ENCODE assay signal across 15 cellular contexts in the genomic region with DNA sequence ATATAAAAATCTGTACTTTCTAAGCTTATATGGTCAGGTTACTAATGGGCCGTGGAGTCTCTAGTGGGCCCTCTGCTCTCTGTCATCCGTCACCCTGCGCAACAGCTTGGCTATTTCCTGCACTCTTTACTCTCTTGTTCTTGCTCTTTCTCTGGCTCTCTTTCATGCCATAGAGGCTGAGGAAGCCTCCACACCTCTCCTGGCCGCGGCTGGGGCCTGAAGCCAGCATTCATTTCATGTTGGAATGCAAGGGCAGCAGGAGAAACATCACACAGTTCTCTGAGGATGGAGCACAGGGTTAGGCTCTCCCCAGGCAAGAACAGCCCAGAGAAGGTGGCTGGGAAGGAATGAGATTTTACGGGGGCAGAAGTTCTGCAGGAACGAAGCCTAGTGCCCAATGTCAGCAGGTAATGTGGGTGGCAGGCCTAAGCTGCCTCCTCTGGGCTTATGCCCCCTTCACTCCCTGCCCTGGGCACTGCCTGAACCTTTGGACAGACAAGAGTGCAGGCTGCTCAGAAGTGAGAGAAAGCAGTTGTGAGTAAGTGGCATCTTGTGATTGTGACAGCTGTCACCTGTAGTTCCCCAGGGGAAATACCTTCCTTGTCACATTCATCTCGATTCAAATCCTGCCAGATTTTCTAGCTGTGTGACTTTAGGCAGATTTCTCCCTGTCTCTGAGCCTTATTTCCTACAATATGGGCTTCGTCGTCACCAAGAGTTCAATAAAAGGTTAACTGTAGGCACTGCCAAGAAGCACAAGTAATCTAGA. TPM values are rescaled to one million over a fixed set of nuclear protein-coding genes. Genes with fewer than 3 reads are reported as not detected.
DNase-seq lines count a peak whose midpoint lies in the region; ATAC-seq lines count a peak whose summit lies in the region.
"Had no signal": no experiment of that assay in that cellular context is flagged by ENCODE, and none has a peak within 500 bp of the region (broad histone marks: within the 10 kb centered on the region; RNA-seq: fewer than 3 reads in every experiment).

No MANE protein-coding gene starts in this region.

- DNase-seq in activated naive CD4-positive, alpha-beta T cell treated with anti-CD3 and anti-CD28 coated beads for 36 hours = peak; percentile 62
- DNase-seq in activated naive CD4-positive, alpha-beta T cell treated with anti-CD3 and anti-CD28 coated beads, Interleukin-2, amount 50 U/mL, for 16 hours = no peak
- peak; percentile 25 for DNase-seq in NCI-H2171 (lab: John Stamatoyannopoulos, UW)
- peak; percentile 64 for DNase-seq in islet precursor cell
- DNase-seq in stimulated activated naive CD8-positive, alpha-beta T cell treated with anti-CD3 and anti-CD28 coated beads, Interleukin-15, Interleukin-2, amounts not matched to agents 100 U/mL and 50 U/mL, for 24 hours = no peak
- DNase-seq in NCI-H82 (lab: John Stamatoyannopoulos, UW) = no peak
- no peak for DNase-seq in medulla oblongata (ENCODE audit: extremely low spot score)
- DNase-seq in posterior cingulate gyrus = no peak
- DNase-seq: caudate nucleus; CD4-positive, alpha-beta T cell; HFFc6; midbrain; NCI-H1694; retina; SW 1271 had no signal

- no peak overlapping the region for H3K4me3 Mint-ChIP-seq in activated naive CD4-positive, alpha-beta T cell treated with anti-CD3 and anti-CD28 coated beads for 36 hours
- H3K4me3 Mint-ChIP-seq: CD4-positive, alpha-beta T cell; HFFc6 had no signal

- CTCF ChIA-PET in activated naive CD4-positive, alpha-beta T cell treated with anti-CD3 and anti-CD28 coated beads for 36 hours (lab: Charles Lee) = interaction anchor here (0.7 to 1.1 kb wide), 2 partner anchors 11 to 29 kb away, joined by 3 read pairs; no protein-coding TSS in a partner anchor

- H3K4me1 Mint-ChIP-seq in activated naive CD4-positive, alpha-beta T cell treated with anti-CD3 and anti-CD28 coated beads for 36 hours (ENCODE audit: low read depth) = peaks cover 38% of the 10 kb centered on the region

- H3K9me3 Mint-ChIP-seq in activated naive CD4-positive, alpha-beta T cell treated with anti-CD3 and anti-CD28 coated beads for 36 hours = peaks cover 7% of the 10 kb centered on the region
- H3K9me3 Mint-ChIP-seq: CD4-positive, alpha-beta T cell; HFFc6 had no signal

- intact Hi-C loops in activated naive CD4-positive, alpha-beta T cell treated with anti-CD3 and anti-CD28 coated beads for 36 hours (cut with micrococcal nuclease) = loop anchor here (1.0 to 10.0 kb wide), 4 partner anchors 9 to 591 kb away; a partner anchor contains a TSS
- intact Hi-C loops in posterior cingulate gyrus (cut with DNase I) = no loop called here

- H3K27me3 Mint-ChIP-seq in activated naive CD4-positive, alpha-beta T cell treated with anti-CD3 and anti-CD28 coated beads for 36 hours (ENCODE audit: low read depth) = peaks cover 50% of the 10 kb centered on the region

- no peaks in the 10 kb centered on the region for H3K36me3 Mint-ChIP-seq in activated naive CD4-positive, alpha-beta T cell treated with anti-CD3 and anti-CD28 coated beads for 36 hours (ENCODE audit: low read depth)

- ATAC-seq in stimulated activated naive CD8-positive, alpha-beta T cell treated with anti-CD3 and anti-CD28 coated beads, Interleukin-15, Interleukin-2, amounts not matched to agents 100 U/mL and 50 U/mL, for 24 hours = peak; percentile 62

- peak overlapping the region; percentile 59 for H3K27ac Mint-ChIP-seq in activated naive CD4-positive, alpha-beta T cell treated with anti-CD3 and anti-CD28 coated beads for 36 hours
- H3K27ac Mint-ChIP-seq: CD4-positive, alpha-beta T cell; HFFc6 had no signal

RNA-seq across cellular contexts. Expression of a gene that starts 3.6 kb away (rescaled TPM):
- under 1 TPM in 1 of 2 experiments, not detected in 1; 0.45 TPM for total RNA-seq in activated naive CD4-positive, alpha-beta T cell treated with anti-CD3 and anti-CD28 coated beads for 36 hours
- total RNA-seq: CD4-positive, alpha-beta T cell had no signal

Comparison
In these comparisons a context has a peak if more than half of its experiments do, and no peak if none do; other contexts are left out.
1. DNase-seq: peak in activated naive CD4-positive, alpha-beta T cell treated with anti-CD3 and anti-CD28 coated beads for 36 hours (single experiment), NCI-H2171 (single experiment) and islet precursor cell (single experiment); none in activated naive CD4-positive, alpha-beta T cell treated with anti-CD3 and anti-CD28 coated beads, Interleukin-2, amount 50 U/mL, for 16 hours (single experiment), stimulated activated naive CD8-positive, alpha-beta T cell treated with anti-CD3 and anti-CD28 coated beads, Interleukin-15, Interleukin-2, amounts not matched to agents 100 U/mL and 50 U/mL, for 24 hours (single experiment), NCI-H82 (single experiment), medulla oblongata (single experiment) and posterior cingulate gyrus (0 of 10).